In genomic region chr13:32195713-32196112, GRCh38 we compare ENCODE assay signal across 22 cellular contexts.
A peak's percentile ranks its signal among the peaks of the same experiment; 100 is the strongest.
DNase-seq lines count a peak whose midpoint lies in the region; ATAC-seq, FAIRE-seq and TF ChIP-seq lines count a peak whose summit lies in the region.
"Had no signal": no experiment of that assay in that cellular context is flagged by ENCODE, and none has a peak within 500 bp of the region (broad histone marks: within the 10 kb centered on the region; RNA-seq: fewer than 3 reads in every experiment).

No MANE protein-coding gene starts in this region.

- H3K27ac ChIP-seq in brain microvascular endothelial cell (no peak overlapping the region), HepG2 (ENCODE audit: extremely low read length, insufficient read depth, low read length) (no peak overlapping the region), subcutaneous abdominal adipose tissue (ENCODE audit: low read depth, low read length) (peak overlapping the region; percentile 13)
- H3K27ac ChIP-seq: SJSA1 had no signal

- H3K9me3 ChIP-seq in HepG2 (ENCODE audit: low read length): no peaks in the 10 kb centered on the region
- no peaks in the 10 kb centered on the region for H3K9me3 ChIP-seq in subcutaneous abdominal adipose tissue (ENCODE audit: control insufficient read depth in 5 of 5, low read length in 5 of 5)
- H3K9me3 ChIP-seq: SJSA1 had no signal

- no peaks in the 10 kb centered on the region for H3K79me2 ChIP-seq in HepG2 (ENCODE audit: insufficient read depth, low read length)

- intact Hi-C loops in HepG2 (cut with micrococcal nuclease; ENCODE audit: unreplicated experiment): no loop called here

- peak in 1 of 2 experiments; percentile 61; a peak in 1 of 4 replicates for TF ChIP-seq EP300 in HepG2 (IDR thresholded peaks at IDR 0.05; ENCODE audit: low read depth in 2 of 2, low read length in 2 of 2)
- 0 out of 2 replicates have a peak, but pooled peaks have one; percentile 35 for TF ChIP-seq EP300 in HepG2 (CRISPR knock-in tag; IDR thresholded peaks at IDR 0.05; ENCODE audit: borderline replicate concordance)

- FAIRE-seq in HepG2 (lab: Jason Lieb, UNC): peak; percentile 86
- no peak for FAIRE-seq in GM12892 (lab: Jason Lieb, UNC)
- FAIRE-seq: D721Med, G401.6, H54 had no signal

- DNase-seq in NCI-H146 (lab: John Stamatoyannopoulos, UW): peak; percentile 20
- no peak for DNase-seq in NCI-H146 treated with DMSO at 0.1 percent for 48 hours (lab: John Stamatoyannopoulos, UW; ENCODE audit: unreplicated experiment)
- peak; percentile 45 for DNase-seq in brain microvascular endothelial cell
- DNase-seq in HepG2 (ENCODE audit: low spot score): peak; percentile 78
- DNase-seq in stimulated activated CD4-positive, alpha-beta T cell treated with anti-CD3 and anti-CD28 coated beads, Interleukin-2, amount 100 ng/mL, for 24 hours: no peak
- no peak for DNase-seq in osteocyte (ENCODE audit: extremely low spot score, unreplicated experiment)
- no peak for DNase-seq in GM12892 (ENCODE audit: insufficient read length)
- DNase-seq: 8988T, ACHN, KBM-7, MM.1S, NCI-H1694 treated with DMSO at 0.1 percent for 48 hours, NCI-H2081, NCI-H2227 treated with DMSO at 0.1 percent for 48 hours, NCI-H526 treated with DMSO at 0.1 percent for 48 hours, Right ventricle myocardium superior, RPMI8226 had no signal

- H4K20me1 ChIP-seq in HepG2 (ENCODE audit: insufficient read depth, low read length): no peaks in the 10 kb centered on the region

- no peaks in the 10 kb centered on the region for H3K27me3 ChIP-seq in brain microvascular endothelial cell (replicated peaks)
- H3K27me3 ChIP-seq in HepG2 (ENCODE audit: control insufficient read depth in 1 of 2, insufficient read depth in 2 of 2, low read length in 2 of 2): no peaks in the 10 kb centered on the region
- no peaks in the 10 kb centered on the region for H3K27me3 ChIP-seq in subcutaneous abdominal adipose tissue (ENCODE audit: control insufficient read depth in 5 of 5, insufficient read depth in 4 of 5, low read length in 5 of 5)
- H3K27me3 ChIP-seq: SJSA1 had no signal

- POLR2A ChIA-PET in HepG2 (lab: Yijun Ruan, JAX): no interaction called here

- H2AFZ ChIP-seq in HepG2 (ENCODE audit: low read length): no peak overlapping the region

- CTCF ChIA-PET in HepG2 (lab: Yijun Ruan, JAX; ENCODE audit: low intra/inter-chr PET ratio, low total read pairs): no interaction called here

- in situ Hi-C loops in brain microvascular endothelial cell (cut with HindIII; ENCODE audit: low pct_ligation_motif_present, low sequenced_read_pairs): no loop called here
- in situ Hi-C loops in HepG2 (cut with HindIII; ENCODE audit: extremely low pct_ligation_motif_present, low pct_unique_long_range_greater_than_20kb): no loop called here

- no peak overlapping the region for H3K27ac Mint-ChIP-seq in osteocyte (ENCODE audit: unreplicated experiment)

- ATAC-seq in HepG2: peak; percentile 91

- H3K4me1 ChIP-seq in HepG2 (ENCODE audit: insufficient read depth, low read length) (peaks cover 15% of the 10 kb centered on the region), subcutaneous abdominal adipose tissue (ENCODE audit: control insufficient read depth in 5 of 5, insufficient read depth in 5 of 5, low read length in 5 of 5) (peaks cover 0 to 9% (median 2%) of the 10 kb centered on the region in 5 donors)
- H3K4me1 ChIP-seq: SJSA1 had no signal

- H3K27me3 Mint-ChIP-seq in osteocyte (ENCODE audit: unreplicated experiment): peaks cover 3% of the 10 kb centered on the region

- H3K4me3 Mint-ChIP-seq in osteocyte (ENCODE audit: unreplicated experiment): no peak overlapping the region

- no peaks in the 10 kb centered on the region for H3K9me3 Mint-ChIP-seq in osteocyte (ENCODE audit: unreplicated experiment)

- H3K36me3 Mint-ChIP-seq in osteocyte (ENCODE audit: unreplicated experiment): no peaks in the 10 kb centered on the region

- H3K4me3 ChIP-seq in brain microvascular endothelial cell (ENCODE audit: low read depth, low read length) (no peak overlapping the region), HepG2 (replicated peaks in 1 of 3; ENCODE audit: insufficient read depth in 1 of 3, low read depth in 2 of 3, low read length in 3 of 3) (no peak overlapping the region), subcutaneous abdominal adipose tissue (ENCODE audit: low read depth in 1 of 5, low read length in 5 of 5) (no peak overlapping the region)
- H3K4me3 ChIP-seq: SJSA1 had no signal

- TF ChIP-seq RAD21 in HepG2 (CRISPR knock-in tag; IDR thresholded peaks at IDR 0.05): no peak

- H3K9ac ChIP-seq in HepG2 (ENCODE audit: insufficient read depth, low read depth, low read length): no peak overlapping the region
- H3K9ac ChIP-seq in subcutaneous abdominal adipose tissue (ENCODE audit: low read length in 5 of 5): no peak overlapping the region

- TF ChIP-seq CTCF in brain microvascular endothelial cell (IDR thresholded peaks at IDR 0.05; ENCODE audit: low read depth, low read length, missing control alignments) (no peak), HepG2 (CRISPR knock-in tag; IDR thresholded peaks at IDR 0.05) (no peak), osteocyte (IDR thresholded peaks at IDR 0.05) (no peak)

- H3K36me3 ChIP-seq in brain microvascular endothelial cell (replicated peaks) (no peaks in the 10 kb centered on the region), HepG2 (replicated peaks in 1 of 2; ENCODE audit: control insufficient read depth in 1 of 2, insufficient read depth in 2 of 2, low read length in 2 of 2) (no peaks in the 10 kb centered on the region; a peak in 2 of 5 replicates), subcutaneous abdominal adipose tissue (ENCODE audit: control insufficient read depth in 5 of 5, insufficient read depth in 5 of 5, low read length in 5 of 5) (no peaks in the 10 kb centered on the region)
- H3K36me3 ChIP-seq: SJSA1 had no signal

- TF ChIP-seq POLR2A in HepG2 (IDR thresholded peaks at IDR 0.05; ENCODE audit: insufficient read depth in 1 of 2, low read depth in 2 of 2, low read length in 2 of 2) (no peak), GM12892 (IDR thresholded peaks at IDR 0.05; ENCODE audit: low read depth, low read length) (no peak)

- BruUV-seq in HepG2 (replicated peaks; lab: Mats Ljungman, UMichigan): no TSS peak

- no peaks in the 10 kb centered on the region for H3K4me1 Mint-ChIP-seq in osteocyte (ENCODE audit: unreplicated experiment)

- peak overlapping the region; percentile 31; the same call in 1 of the 2 replicates for H3K4me2 ChIP-seq in HepG2 (ENCODE audit: low read depth, low read length)

TF ChIP-seq in HepG2, 621 proteins besides CTCF, POLR2A, EP300 and RAD21 (continues in another document):
- TF ChIP-seq SOX5 (CRISPR knock-in tag; IDR thresholded peaks at IDR 0.05; ENCODE audit: borderline replicate concordance) (peak; percentile 84), SUZ12 (IDR thresholded peaks at IDR 0.05; ENCODE audit: low read depth, low read length) (no peak), ZNF205 (CRISPR knock-in tag; IDR thresholded peaks at IDR 0.05) (no peak), ZNF496 (CRISPR knock-in tag; IDR thresholded peaks at IDR 0.05; ENCODE audit: insufficient replicate concordance) (no peak)
- TF ChIP-seq, protein P1, sequence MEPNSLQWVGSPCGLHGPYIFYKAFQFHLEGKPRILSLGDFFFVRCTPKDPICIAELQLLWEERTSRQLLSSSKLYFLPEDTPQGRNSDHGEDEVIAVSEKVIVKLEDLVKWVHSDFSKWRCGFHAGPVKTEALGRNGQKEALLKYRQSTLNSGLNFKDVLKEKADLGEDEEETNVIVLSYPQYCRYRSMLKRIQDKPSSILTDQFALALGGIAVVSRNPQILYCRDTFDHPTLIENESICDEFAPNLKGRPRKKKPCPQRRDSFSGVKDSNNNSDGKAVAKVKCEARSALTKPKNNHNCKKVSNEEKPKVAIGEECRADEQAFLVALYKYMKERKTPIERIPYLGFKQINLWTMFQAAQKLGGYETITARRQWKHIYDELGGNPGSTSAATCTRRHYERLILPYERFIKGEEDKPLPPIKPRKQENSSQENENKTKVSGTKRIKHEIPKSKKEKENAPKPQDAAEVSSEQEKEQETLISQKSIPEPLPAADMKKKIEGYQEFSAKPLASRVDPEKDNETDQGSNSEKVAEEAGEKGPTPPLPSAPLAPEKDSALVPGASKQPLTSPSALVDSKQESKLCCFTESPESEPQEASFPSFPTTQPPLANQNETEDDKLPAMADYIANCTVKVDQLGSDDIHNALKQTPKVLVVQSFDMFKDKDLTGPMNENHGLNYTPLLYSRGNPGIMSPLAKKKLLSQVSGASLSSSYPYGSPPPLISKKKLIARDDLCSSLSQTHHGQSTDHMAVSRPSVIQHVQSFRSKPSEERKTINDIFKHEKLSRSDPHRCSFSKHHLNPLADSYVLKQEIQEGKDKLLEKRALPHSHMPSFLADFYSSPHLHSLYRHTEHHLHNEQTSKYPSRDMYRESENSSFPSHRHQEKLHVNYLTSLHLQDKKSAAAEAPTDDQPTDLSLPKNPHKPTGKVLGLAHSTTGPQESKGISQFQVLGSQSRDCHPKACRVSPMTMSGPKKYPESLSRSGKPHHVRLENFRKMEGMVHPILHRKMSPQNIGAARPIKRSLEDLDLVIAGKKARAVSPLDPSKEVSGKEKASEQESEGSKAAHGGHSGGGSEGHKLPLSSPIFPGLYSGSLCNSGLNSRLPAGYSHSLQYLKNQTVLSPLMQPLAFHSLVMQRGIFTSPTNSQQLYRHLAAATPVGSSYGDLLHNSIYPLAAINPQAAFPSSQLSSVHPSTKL (CRISPR knock-in tag; IDR thresholded peaks at IDR 0.05): peak; percentile 48; the same call in 1 of the 2 replicates

Comparison
In these comparisons a context has a peak if more than half of its experiments do, and no peak if none do; other contexts are left out.
1. DNase-seq: peak in NCI-H146 (single experiment), brain microvascular endothelial cell (single experiment) and HepG2 (single experiment); none in NCI-H146 treated with DMSO at 0.1 percent for 48 hours (single experiment), stimulated activated CD4-positive, alpha-beta T cell treated with anti-CD3 and anti-CD28 coated beads, Interleukin-2, amount 100 ng/mL, for 24 hours (0 of 2), osteocyte (single experiment) and GM12892 (single experiment).